1 cellular context compared by ENCODE assay signal in genomic region chr1:52281518-52281917, GRCh38.
TF ChIP-seq lines count a peak whose summit lies in the region.

No MANE protein-coding gene starts in this region.

TF ChIP-seq in HepG2, 621 proteins besides CTCF, POLR2A, EP300 and RAD21 (continued from another document and continues in another):
- TF ChIP-seq HIC2 (CRISPR knock-in tag; IDR thresholded peaks at IDR 0.05; ENCODE audit: low read depth): no peak
- TF ChIP-seq ZNF672 (CRISPR knock-in tag; IDR thresholded peaks at IDR 0.05): no peak
- no peak for TF ChIP-seq CC2D1A (CRISPR knock-in tag; IDR thresholded peaks at IDR 0.05)
- peak; percentile 92 for TF ChIP-seq ELF3 (CRISPR knock-in tag; IDR thresholded peaks at IDR 0.05)
- no peak for TF ChIP-seq ZKSCAN5 (CRISPR knock-in tag; IDR thresholded peaks at IDR 0.05)
- no peak for TF ChIP-seq ZZZ3 (CRISPR knock-in tag; IDR thresholded peaks at IDR 0.05; ENCODE audit: borderline replicate concordance)
- peak; percentile 38; the same call in 1 of the 2 replicates for TF ChIP-seq TBX2 (CRISPR knock-in tag; IDR thresholded peaks at IDR 0.05; ENCODE audit: borderline replicate concordance)
- TF ChIP-seq ELF4 (CRISPR knock-in tag; IDR thresholded peaks at IDR 0.05; ENCODE audit: borderline replicate concordance): 0 out of 2 replicates have a peak, but pooled peaks have one; percentile 25
- no peak for TF ChIP-seq CENPX (CRISPR knock-in tag; IDR thresholded peaks at IDR 0.05)
- no peak for TF ChIP-seq SRSF1 (optimal IDR thresholded peaks at IDR 0.05; ENCODE audit: low read depth, low read length)
- peak; percentile 20; the same call in 1 of the 2 replicates for TF ChIP-seq SP5 (CRISPR knock-in tag; IDR thresholded peaks at IDR 0.05; ENCODE audit: borderline replicate concordance, low read depth)
- no peak for TF ChIP-seq ZNF552 (CRISPR knock-in tag; IDR thresholded peaks at IDR 0.05; ENCODE audit: borderline replicate concordance)
- peak; percentile 54; the same call in 1 of the 2 replicates for TF ChIP-seq HMG20B (CRISPR knock-in tag; conservative IDR thresholded peaks at IDR 0.05)
- TF ChIP-seq ZEB1 (IDR thresholded peaks at IDR 0.05; ENCODE audit: insufficient replicate concordance, low read depth): no peak
- TF ChIP-seq GABPA (IDR thresholded peaks at IDR 0.05; ENCODE audit: low read depth, low read length): no peak
- TF ChIP-seq GABPA (CRISPR knock-in tag; IDR thresholded peaks at IDR 0.05; ENCODE audit: low read depth): peak; percentile 55
- no peak for TF ChIP-seq TOPORS (CRISPR knock-in tag; IDR thresholded peaks at IDR 0.05)
- peak; percentile 83 for TF ChIP-seq GATA4 (IDR thresholded peaks at IDR 0.05; ENCODE audit: borderline replicate concordance, low read depth)
- no peak for TF ChIP-seq KAT7 (CRISPR knock-in tag; IDR thresholded peaks at IDR 0.05; ENCODE audit: borderline replicate concordance)
- no peak for TF ChIP-seq ASH2L (IDR thresholded peaks at IDR 0.05; ENCODE audit: insufficient read length, low read depth, low read length)
- no peak for TF ChIP-seq SMAD1 (CRISPR knock-in tag; IDR thresholded peaks at IDR 0.05; ENCODE audit: borderline replicate concordance, low read depth)
- TF ChIP-seq, protein P1, sequence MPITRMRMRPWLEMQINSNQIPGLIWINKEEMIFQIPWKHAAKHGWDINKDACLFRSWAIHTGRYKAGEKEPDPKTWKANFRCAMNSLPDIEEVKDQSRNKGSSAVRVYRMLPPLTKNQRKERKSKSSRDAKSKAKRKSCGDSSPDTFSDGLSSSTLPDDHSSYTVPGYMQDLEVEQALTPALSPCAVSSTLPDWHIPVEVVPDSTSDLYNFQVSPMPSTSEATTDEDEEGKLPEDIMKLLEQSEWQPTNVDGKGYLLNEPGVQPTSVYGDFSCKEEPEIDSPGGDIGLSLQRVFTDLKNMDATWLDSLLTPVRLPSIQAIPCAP (CRISPR knock-in tag; IDR thresholded peaks at IDR 0.05; ENCODE audit: low read depth): no peak
- 0 out of 2 replicates have a peak, but pooled peaks have one; percentile 21 for TF ChIP-seq ELF1 (CRISPR knock-in tag; IDR thresholded peaks at IDR 0.05)
- peak; percentile 61 for TF ChIP-seq HNF4A (CRISPR knock-in tag; IDR thresholded peaks at IDR 0.05)
- TF ChIP-seq ATAD3A (CRISPR knock-in tag; IDR thresholded peaks at IDR 0.05): no peak
- peak; percentile 72; the same call in 1 of the 2 replicates for TF ChIP-seq SALL1 (CRISPR knock-in tag; IDR thresholded peaks at IDR 0.05)
- peak; percentile 64 for TF ChIP-seq HDAC2 (CRISPR knock-in tag; IDR thresholded peaks at IDR 0.05)
- no peak for TF ChIP-seq ZNF326 (CRISPR knock-in tag; IDR thresholded peaks at IDR 0.05; ENCODE audit: borderline replicate concordance)
- no peak for TF ChIP-seq ZNF761 (CRISPR knock-in tag; conservative IDR thresholded peaks at IDR 0.05)
- TF ChIP-seq ZNF674 (CRISPR knock-in tag; IDR thresholded peaks at IDR 0.05; ENCODE audit: low read depth): no peak
- peak; percentile 48; the same call in 1 of the 2 replicates for TF ChIP-seq HOMEZ (CRISPR knock-in tag; IDR thresholded peaks at IDR 0.05; ENCODE audit: low read depth)
- TF ChIP-seq, protein P2, sequence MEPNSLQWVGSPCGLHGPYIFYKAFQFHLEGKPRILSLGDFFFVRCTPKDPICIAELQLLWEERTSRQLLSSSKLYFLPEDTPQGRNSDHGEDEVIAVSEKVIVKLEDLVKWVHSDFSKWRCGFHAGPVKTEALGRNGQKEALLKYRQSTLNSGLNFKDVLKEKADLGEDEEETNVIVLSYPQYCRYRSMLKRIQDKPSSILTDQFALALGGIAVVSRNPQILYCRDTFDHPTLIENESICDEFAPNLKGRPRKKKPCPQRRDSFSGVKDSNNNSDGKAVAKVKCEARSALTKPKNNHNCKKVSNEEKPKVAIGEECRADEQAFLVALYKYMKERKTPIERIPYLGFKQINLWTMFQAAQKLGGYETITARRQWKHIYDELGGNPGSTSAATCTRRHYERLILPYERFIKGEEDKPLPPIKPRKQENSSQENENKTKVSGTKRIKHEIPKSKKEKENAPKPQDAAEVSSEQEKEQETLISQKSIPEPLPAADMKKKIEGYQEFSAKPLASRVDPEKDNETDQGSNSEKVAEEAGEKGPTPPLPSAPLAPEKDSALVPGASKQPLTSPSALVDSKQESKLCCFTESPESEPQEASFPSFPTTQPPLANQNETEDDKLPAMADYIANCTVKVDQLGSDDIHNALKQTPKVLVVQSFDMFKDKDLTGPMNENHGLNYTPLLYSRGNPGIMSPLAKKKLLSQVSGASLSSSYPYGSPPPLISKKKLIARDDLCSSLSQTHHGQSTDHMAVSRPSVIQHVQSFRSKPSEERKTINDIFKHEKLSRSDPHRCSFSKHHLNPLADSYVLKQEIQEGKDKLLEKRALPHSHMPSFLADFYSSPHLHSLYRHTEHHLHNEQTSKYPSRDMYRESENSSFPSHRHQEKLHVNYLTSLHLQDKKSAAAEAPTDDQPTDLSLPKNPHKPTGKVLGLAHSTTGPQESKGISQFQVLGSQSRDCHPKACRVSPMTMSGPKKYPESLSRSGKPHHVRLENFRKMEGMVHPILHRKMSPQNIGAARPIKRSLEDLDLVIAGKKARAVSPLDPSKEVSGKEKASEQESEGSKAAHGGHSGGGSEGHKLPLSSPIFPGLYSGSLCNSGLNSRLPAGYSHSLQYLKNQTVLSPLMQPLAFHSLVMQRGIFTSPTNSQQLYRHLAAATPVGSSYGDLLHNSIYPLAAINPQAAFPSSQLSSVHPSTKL (CRISPR knock-in tag; IDR thresholded peaks at IDR 0.05): peak; percentile 86
- TF ChIP-seq, protein P3, sequence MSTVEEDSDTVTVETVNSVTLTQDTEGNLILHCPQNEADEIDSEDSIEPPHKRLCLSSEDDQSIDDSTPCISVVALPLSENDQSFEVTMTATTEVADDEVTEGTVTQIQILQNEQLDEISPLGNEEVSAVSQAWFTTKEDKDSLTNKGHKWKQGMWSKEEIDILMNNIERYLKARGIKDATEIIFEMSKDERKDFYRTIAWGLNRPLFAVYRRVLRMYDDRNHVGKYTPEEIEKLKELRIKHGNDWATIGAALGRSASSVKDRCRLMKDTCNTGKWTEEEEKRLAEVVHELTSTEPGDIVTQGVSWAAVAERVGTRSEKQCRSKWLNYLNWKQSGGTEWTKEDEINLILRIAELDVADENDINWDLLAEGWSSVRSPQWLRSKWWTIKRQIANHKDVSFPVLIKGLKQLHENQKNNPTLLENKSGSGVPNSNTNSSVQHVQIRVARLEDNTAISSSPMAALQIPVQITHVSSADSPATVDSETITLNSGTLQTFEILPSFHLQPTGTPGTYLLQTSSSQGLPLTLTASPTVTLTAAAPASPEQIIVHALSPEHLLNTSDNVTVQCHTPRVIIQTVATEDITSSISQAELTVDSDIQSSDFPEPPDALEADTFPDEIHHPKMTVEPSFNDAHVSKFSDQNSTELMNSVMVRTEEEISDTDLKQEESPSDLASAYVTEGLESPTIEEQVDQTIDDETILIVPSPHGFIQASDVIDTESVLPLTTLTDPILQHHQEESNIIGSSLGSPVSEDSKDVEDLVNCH (CRISPR knock-in tag; IDR thresholded peaks at IDR 0.05): no peak
- peak; percentile 87 for TF ChIP-seq CEBPG (CRISPR knock-in tag; IDR thresholded peaks at IDR 0.05)
- no peak for TF ChIP-seq YEATS4 (CRISPR knock-in tag; IDR thresholded peaks at IDR 0.05; ENCODE audit: borderline replicate concordance)
- no peak for TF ChIP-seq ZNF703 (CRISPR knock-in tag; IDR thresholded peaks at IDR 0.05; ENCODE audit: borderline replicate concordance)
- peak; percentile 70 for TF ChIP-seq TFE3 (CRISPR knock-in tag; IDR thresholded peaks at IDR 0.05)
- TF ChIP-seq ZNF562 (CRISPR knock-in tag; IDR thresholded peaks at IDR 0.05; ENCODE audit: borderline replicate concordance): no peak
- TF ChIP-seq SRY (CRISPR knock-in tag; IDR thresholded peaks at IDR 0.05): no peak
- TF ChIP-seq CREB1 (IDR thresholded peaks at IDR 0.05): no peak
- TF ChIP-seq CREB1 (CRISPR knock-in tag; IDR thresholded peaks at IDR 0.05): no peak
- TF ChIP-seq TRIM24 (CRISPR knock-in tag; IDR thresholded peaks at IDR 0.05): 0 out of 2 replicates have a peak, but pooled peaks have one; percentile 35
- peak; percentile 65; the same call in 1 of the 2 replicates for TF ChIP-seq RERE (CRISPR knock-in tag; IDR thresholded peaks at IDR 0.05; ENCODE audit: low read depth)
- TF ChIP-seq IRX3 (CRISPR knock-in tag; IDR thresholded peaks at IDR 0.05; ENCODE audit: borderline replicate concordance, low read depth): no peak
- TF ChIP-seq ZNF709 (CRISPR knock-in tag; IDR thresholded peaks at IDR 0.05): no peak
- no peak for TF ChIP-seq NR2F6 (IDR thresholded peaks at IDR 0.05)
- TF ChIP-seq NR2F6 (CRISPR knock-in tag; IDR thresholded peaks at IDR 0.05): peak; percentile 56
- no peak for TF ChIP-seq ZNF713 (CRISPR knock-in tag; IDR thresholded peaks at IDR 0.05)
- no peak for TF ChIP-seq NFE2L1 (CRISPR knock-in tag; IDR thresholded peaks at IDR 0.05; ENCODE audit: borderline replicate concordance)
- no peak for TF ChIP-seq FOXP1 (IDR thresholded peaks at IDR 0.05)
- peak; percentile 86 for TF ChIP-seq FOXP1 (CRISPR knock-in tag; IDR thresholded peaks at IDR 0.05)
- TF ChIP-seq FOXK1 (CRISPR knock-in tag; IDR thresholded peaks at IDR 0.05; ENCODE audit: borderline replicate concordance, low read depth): 0 out of 2 replicates have a peak, but pooled peaks have one; percentile 36
